In genomic region chr6:99350573-99350972, GRCh38 we compare ENCODE assay signal across 1 cellular context.
TF ChIP-seq lines count a peak whose summit lies in the region.

No MANE protein-coding gene starts in this region.

TF ChIP-seq in endothelial cell of umbilical vein, 7 proteins besides CTCF, POLR2A, EP300 and RAD21 (continued from another document):
- TF ChIP-seq, protein P1, sequence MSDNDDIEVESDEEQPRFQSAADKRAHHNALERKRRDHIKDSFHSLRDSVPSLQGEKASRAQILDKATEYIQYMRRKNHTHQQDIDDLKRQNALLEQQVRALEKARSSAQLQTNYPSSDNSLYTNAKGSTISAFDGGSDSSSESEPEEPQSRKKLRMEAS (IDR thresholded peaks at IDR 0.05; ENCODE audit: insufficient read depth, insufficient read length), result no peak
- no peak for TF ChIP-seq FOS (IDR thresholded peaks at IDR 0.05; ENCODE audit: borderline replicate concordance, insufficient read depth, low read length)
- TF ChIP-seq POLR2AphosphoS5 (IDR thresholded peaks at IDR 0.05; ENCODE audit: insufficient read depth, low read depth, low read length), result no peak
